ENCODE assay signal across 31 cellular contexts in genomic region chr3:17510265-17510664, GRCh38.
"Had no signal": no experiment of that assay in that cellular context is flagged by ENCODE, and none has a peak within 500 bp of the region (broad histone marks: within the 10 kb centered on the region; RNA-seq: fewer than 3 reads in every experiment).

No MANE protein-coding gene starts in this region.

- FAIRE-seq: astrocyte, TTC549 had no signal

- H3K9me3 ChIP-seq: adrenal gland, body of pancreas, breast epithelium had no signal

- H3K36me3 ChIP-seq: adrenal gland, brain microvascular endothelial cell, breast epithelium had no signal

- H3K4me1 ChIP-seq: adrenal gland, body of pancreas, breast epithelium had no signal

- DNase-seq: activated B cell treated with CpG ODN at 0.5 μM for 24 hours; activated CD4-positive, alpha-beta memory T cell treated with anti-CD3 and anti-CD28 coated beads for 36 hours; activated CD4-positive, alpha-beta T cell treated with anti-CD3 and anti-CD28 coated beads for 4 hours; activated CD4-positive, alpha-beta T cell treated with anti-CD3 and anti-CD28 coated beads, Interleukin-2, amount 10 ng/mL, durations not matched to agents 24 days and 14 days; activated CD4-positive, alpha-beta T cell treated with anti-CD3 and anti-CD28 coated beads, Interleukin-2, amount 50 U/mL, for 1 hour; activated CD4-positive, alpha-beta T cell treated with anti-CD3 and anti-CD28 coated beads, Interleukin-2, amount 50 U/mL, for 4 hours; activated CD4-positive, CD25-positive, alpha-beta regulatory T cell treated with anti-CD3 and anti-CD28 coated beads, Interleukin-2, amount 50 U/mL, for 72 hours; activated CD8-positive, alpha-beta memory T cell treated with anti-CD3 and anti-CD28 coated beads, Interleukin-2, amount 50 U/mL, for 4 hours; activated CD8-positive, alpha-beta T cell treated with anti-CD3 and anti-CD28 coated beads for 36 hours; activated effector memory CD4-positive, alpha-beta T cell treated with anti-CD3 and anti-CD28 coated beads, Interleukin-2, amount 50 U/mL, for 16 hours; activated gamma-delta T cell treated with Interleukin-2 at 50 U/mL for 16 hours; activated naive CD4-positive, alpha-beta T cell; activated naive CD4-positive, alpha-beta T cell treated with anti-CD3 and anti-CD28 coated beads for 36 hours; activated naive CD4-positive, alpha-beta T cell treated with anti-CD3 and anti-CD28 coated beads, Interleukin-2, amount 50 U/mL, for 16 hours; activated naive CD8-positive, alpha-beta T cell treated with anti-CD3 and anti-CD28 coated beads for 36 hours; activated T-cell treated with anti-CD3 and anti-CD28 coated beads for 4 hours; activated T-cell treated with anti-CD3 and anti-CD28 coated beads, Interleukin-2, amount 50 U/mL, for 1 hour; activated T-cell treated with anti-CD3 and anti-CD28 coated beads, Interleukin-2, amount 50 U/mL, for 4 hours; activated T-cell treated with anti-CD3 and anti-CD28 coated beads, Interleukin-2, amount 50 U/mL, for 72 hours; adrenal gland; amniotic stem cell; aorta; body of pancreas; brain microvascular endothelial cell; central memory CD4-positive, alpha-beta T cell; T-helper 2 cell; T-helper 9 cell had no signal

- H3K4me3 ChIP-seq: adrenal gland, body of pancreas, breast epithelium had no signal

- H3K27ac ChIP-seq: adrenal gland, body of pancreas, brain microvascular endothelial cell, breast epithelium, VCaP had no signal
